Comparison of ENCODE assay signal across 8 cellular contexts in genomic region chr1:8317647-8318360, GRCh38. TPM values are rescaled to one million over a fixed set of nuclear protein-coding genes. Genes with fewer than 3 reads are reported as not detected.
DNase-seq lines count a peak whose midpoint lies in the region; ATAC-seq and TF ChIP-seq lines count a peak whose summit lies in the region.

Gene SLC45A1, plus strand, starts transcription at chr1:8318114. Its CDS starts 6,216 bp downstream, at chr1:8324330.

- no peaks in the 10 kb centered on the region for H3K27me3 ChIP-seq in endocrine pancreas (ENCODE audit: control insufficient read depth, insufficient read depth, low read length)

- no peaks in the 10 kb centered on the region for H3K36me3 ChIP-seq in endocrine pancreas (ENCODE audit: control insufficient read depth, insufficient read depth, low read length)

- H3K9me3 ChIP-seq in endocrine pancreas (ENCODE audit: control insufficient read depth, low read length) = no peaks in the 10 kb centered on the region

- H3K4me1 ChIP-seq in endocrine pancreas (ENCODE audit: control insufficient read depth, insufficient read depth, low read length) = no peaks in the 10 kb centered on the region

- H3K4me3 Mint-ChIP-seq in mesothelial cell of epicardium = peak within 1 kb of the TSS; percentile 70

- H3K9me3 Mint-ChIP-seq in mesothelial cell of epicardium = peaks cover 4% of the 10 kb centered on the region

- no peaks in the 10 kb centered on the region for H3K36me3 Mint-ChIP-seq in mesothelial cell of epicardium

- no peak within 1 kb of the TSS for H3K4me3 ChIP-seq in endocrine pancreas (ENCODE audit: control insufficient read depth, insufficient read depth, low read length)

- peak; percentile 53 to 78 (median 75) for DNase-seq in NCI-H1417 (lab: John Stamatoyannopoulos, UW)
- no peak for DNase-seq in NCI-H1417 treated with DMSO at 0.1 percent for 48 hours (lab: John Stamatoyannopoulos, UW)
- peak; percentile 76 for DNase-seq in NCI-H345 (lab: John Stamatoyannopoulos, UW)
- DNase-seq in activated CD8-positive, alpha-beta memory T cell treated with anti-CD3 and anti-CD28 coated beads, Interleukin-2, amount 50 U/mL, for 24 hours (ENCODE audit: extremely low read depth) = peak; percentile 44
- peak; percentile 64 to 81 for DNase-seq in mesothelial cell of epicardium (ENCODE audit: low spot score in 2 of 2, unreplicated experiment in 2 of 2)
- peak; percentile 59 for DNase-seq in stimulated activated CD8-positive, alpha-beta memory T cell treated with anti-CD3 and anti-CD28 coated beads, Interleukin-12 subunit alpha, Interleukin-12 subunit beta, amount 100 ng/mL, for 24 hours (ENCODE audit: extremely low read depth)

- H3K27me3 Mint-ChIP-seq in mesothelial cell of epicardium (ENCODE audit: low read depth) = peaks cover 2% of the 10 kb centered on the region

- H3K4me1 Mint-ChIP-seq in mesothelial cell of epicardium = peaks cover 39% of the 10 kb centered on the region

- no peak for ATAC-seq in HG02852 (IDR thresholded peaks at IDR 0.05; ENCODE audit: unreplicated experiment)

- H3K27ac Mint-ChIP-seq in mesothelial cell of epicardium = peak within 1 kb of the TSS; percentile 79

- no peak for TF ChIP-seq CTCF in mesothelial cell of epicardium (IDR thresholded peaks at IDR 0.05; ENCODE audit: unreplicated experiment)

- peak within 1 kb of the TSS; percentile 81 for H3K9ac ChIP-seq in endocrine pancreas (ENCODE audit: control insufficient read depth, insufficient read depth, low read length)

RNA-seq across cellular contexts. Expression of gene SLC45A1, which starts in this region (rescaled TPM):
- total RNA-seq in mesothelial cell of epicardium = 4.1 to 4.9 TPM (median 4.9 TPM) in 3 replicates
